9 cellular contexts compared by ENCODE assay signal in genomic region chr1:221166559-221167318, GRCh38.
DNase-seq lines count a peak whose midpoint lies in the region; ATAC-seq, FAIRE-seq and TF ChIP-seq lines count a peak whose summit lies in the region.
"Had no signal": no experiment of that assay in that cellular context is flagged by ENCODE, and none has a peak within 500 bp of the region (broad histone marks: within the 10 kb centered on the region; RNA-seq: fewer than 3 reads in every experiment).

No MANE protein-coding gene starts in this region.

- DNase-seq in GM13976 (ENCODE audit: low spot score) (peak; percentile 24), KG1 (lab: John Stamatoyannopoulos, UW) (peak; percentile 77), globus pallidus (ENCODE audit: low spot score) (peak; percentile 24), coronary artery (ENCODE audit: low spot score) (no peak), ecto neural progenitor cell (ENCODE audit: low spot score) (no peak), activated T-cell treated with anti-CD3 and anti-CD28 coated beads for 4 hours (no peak), GM19239 (ENCODE audit: insufficient read length, low spot score) (no peak)
- DNase-seq: DMS 273 treated with DMSO at 0.1 percent for 48 hours had no signal

- no peak overlapping the region for H3K27ac ChIP-seq in coronary artery

- in situ Hi-C loops in GM13976 (cut with MboI; ENCODE audit: low sequenced_read_pairs, unreplicated experiment): no loop called here

- no peak overlapping the region for H3K4me3 ChIP-seq in coronary artery

- no peak for FAIRE-seq in GM19239 (lab: Jason Lieb, UNC)

- TF ChIP-seq CTCF in GM13976 (IDR thresholded peaks at IDR 0.05; ENCODE audit: borderline replicate concordance, control extremely low read depth, extremely low read depth, insufficient read depth, missing control alignments) (no peak), coronary artery (IDR thresholded peaks at IDR 0.05) (no peak)

- ATAC-seq in GM21786 (IDR thresholded peaks at IDR 0.05; ENCODE audit: unreplicated experiment): peak; percentile 81

Comparison
In these comparisons a context has a peak if more than half of its experiments do, and no peak if none do; other contexts are left out.
1. DNase-seq: peak in GM13976 (single experiment), KG1 (single experiment) and globus pallidus (single experiment); none in coronary artery (single experiment), ecto neural progenitor cell (single experiment), activated T-cell treated with anti-CD3 and anti-CD28 coated beads for 4 hours (single experiment) and GM19239 (single experiment).